19 cellular contexts compared by ENCODE assay signal in the genomic region with DNA sequence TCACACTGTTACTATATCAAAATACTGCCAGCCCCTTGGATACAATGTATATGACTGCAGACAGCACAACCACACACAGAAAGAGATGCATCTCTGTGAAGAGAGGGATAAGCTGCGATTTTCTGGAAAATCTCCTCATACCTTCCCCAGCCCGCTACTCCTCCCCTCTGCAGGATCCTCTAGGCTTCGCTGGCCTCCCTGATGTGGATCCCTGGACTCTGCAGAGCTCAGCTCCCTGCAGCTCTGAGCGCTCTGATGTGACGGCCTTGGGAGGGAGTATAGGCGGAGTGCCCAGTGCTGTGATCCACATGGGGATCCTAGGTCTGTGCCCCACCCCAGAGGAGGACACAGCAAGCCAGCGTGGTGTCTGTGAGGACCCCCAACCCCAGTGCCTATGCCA.
DNase-seq lines count a peak whose midpoint lies in the region; ATAC-seq and TF ChIP-seq lines count a peak whose summit lies in the region.
"Had no signal": no experiment of that assay in that cellular context is flagged by ENCODE, and none has a peak within 500 bp of the region (broad histone marks: within the 10 kb centered on the region; RNA-seq: fewer than 3 reads in every experiment).

No MANE protein-coding gene starts in this region.

- no peaks in the 10 kb centered on the region for H3K27me3 ChIP-seq in naive thymus-derived CD4-positive, alpha-beta T cell (ENCODE audit: control insufficient read depth in 2 of 2, insufficient read depth in 2 of 2, low read length in 2 of 2)
- no peaks in the 10 kb centered on the region for H3K27me3 ChIP-seq in foreskin keratinocyte
- H3K27me3 ChIP-seq: BLaER1 treated with 17β-estradiol and CSF1 and Interleukin-3, amounts not matched to agents 10 nM and 100 nM had no signal

- H3K9me3 Mint-ChIP-seq in naive thymus-derived CD4-positive, alpha-beta T cell, result peaks cover 0 to 8% (median 2%) of the 10 kb centered on the region in 11 donors
- H3K9me3 Mint-ChIP-seq: CD8-positive, alpha-beta T cell; HFFc6 had no signal

- DNase-seq in T-helper 17 cell (no peak), ecto neural progenitor cell (ENCODE audit: low spot score) (peak; percentile 32), mesenteric fat pad (ENCODE audit: low spot score) (peak; percentile 78), posterior vena cava (ENCODE audit: low spot score) (peak; percentile 37), NCI-H526 (lab: John Stamatoyannopoulos, UW) (no peak), foreskin keratinocyte (no peak)
- no peak for DNase-seq in naive thymus-derived CD4-positive, alpha-beta T cell
- DNase-seq: Calu3, DMS79 treated with DMSO at 0.1 percent for 48 hours, GF-D8, GOT3, H7, HFFc6 had no signal

- H3K27ac ChIP-seq in naive thymus-derived CD4-positive, alpha-beta T cell (ENCODE audit: low read depth, low read length), result no peak overlapping the region
- H3K27ac ChIP-seq in foreskin keratinocyte, result no peak overlapping the region
- H3K27ac ChIP-seq: BLaER1 treated with 17β-estradiol and CSF1 and Interleukin-3, amounts not matched to agents 10 nM and 100 nM; HL-60 had no signal

- no peaks in the 10 kb centered on the region for H3K27me3 Mint-ChIP-seq in T-helper 17 cell
- H3K27me3 Mint-ChIP-seq in naive thymus-derived CD4-positive, alpha-beta T cell, result peaks cover 0 to 48% (median 0%) of the 10 kb centered on the region in 5 donors

- H3K4me1 ChIP-seq in naive thymus-derived CD4-positive, alpha-beta T cell (ENCODE audit: control insufficient read depth in 2 of 2, insufficient read depth in 2 of 2, low read length in 2 of 2), result peaks cover 20 to 28% of the 10 kb centered on the region in 2 donors
- no peaks in the 10 kb centered on the region for H3K4me1 ChIP-seq in foreskin keratinocyte

- no peak overlapping the region for H3K4me3 ChIP-seq in naive thymus-derived CD4-positive, alpha-beta T cell (ENCODE audit: low read length)
- H3K4me3 ChIP-seq: BLaER1 treated with 17β-estradiol and CSF1 and Interleukin-3, amounts not matched to agents 10 nM and 100 nM had no signal

- no peaks in the 10 kb centered on the region for H3K36me3 ChIP-seq in naive thymus-derived CD4-positive, alpha-beta T cell (ENCODE audit: control insufficient read depth in 2 of 3, insufficient read depth in 3 of 3, low read length in 3 of 3)
- H3K36me3 ChIP-seq: BLaER1 treated with 17β-estradiol and CSF1 and Interleukin-3, amounts not matched to agents 10 nM and 100 nM had no signal

- CTCF ChIA-PET in naive thymus-derived CD4-positive, alpha-beta T cell (lab: Charles Lee), result no interaction called here

- ATAC-seq in T-helper 17 cell (no peak), foreskin keratinocyte (no peak), GM21423 (IDR thresholded peaks at IDR 0.05; ENCODE audit: unreplicated experiment) (no peak)
- ATAC-seq in naive thymus-derived CD4-positive, alpha-beta T cell, result no peak
- ATAC-seq: CD8-positive, alpha-beta T cell; HCT116 had no signal

- no peaks in the 10 kb centered on the region for H3K9me3 ChIP-seq in T-helper 17 cell (ENCODE audit: control insufficient read depth, low read length, poor library complexity, severe bottlenecking)
- no peaks in the 10 kb centered on the region for H3K9me3 ChIP-seq in naive thymus-derived CD4-positive, alpha-beta T cell (ENCODE audit: control insufficient read depth in 2 of 3, low read length in 3 of 3)
- H3K9me3 ChIP-seq: BLaER1 treated with 17β-estradiol and CSF1 and Interleukin-3, amounts not matched to agents 10 nM and 100 nM had no signal

- no peak for TF ChIP-seq CTCF in foreskin keratinocyte (conservative IDR thresholded peaks at IDR 0.05)

- H3K4me3 Mint-ChIP-seq in T-helper 17 cell, result no peak overlapping the region
- H3K4me3 Mint-ChIP-seq in naive thymus-derived CD4-positive, alpha-beta T cell, result no peak overlapping the region
- H3K4me3 Mint-ChIP-seq: B cell; CD8-positive, alpha-beta T cell; HFFc6 had no signal

- peaks cover 11% of the 10 kb centered on the region for H3K36me3 Mint-ChIP-seq in T-helper 17 cell (ENCODE audit: low read depth)
- peaks cover 0 to 6% (median 0%) of the 10 kb centered on the region in 5 donors for H3K36me3 Mint-ChIP-seq in naive thymus-derived CD4-positive, alpha-beta T cell
- H3K36me3 Mint-ChIP-seq: CD8-positive, alpha-beta T cell had no signal

- H3K27ac Mint-ChIP-seq in T-helper 17 cell, result peak overlapping the region; percentile 32
- peak overlapping the region in 3 of 9 donors; percentile 21 to 41 (median 37) for H3K27ac Mint-ChIP-seq in naive thymus-derived CD4-positive, alpha-beta T cell
- H3K27ac Mint-ChIP-seq: B cell; CD8-positive, alpha-beta T cell; HFFc6 had no signal

- intact Hi-C loops in posterior vena cava (cut with DNase I), result loop anchor here in 1 of 2 donors (5.0 kb wide), 1 partner anchor 715 kb away; no protein-coding TSS in a partner anchor
- intact Hi-C loops in naive thymus-derived CD4-positive, alpha-beta T cell (cut with micrococcal nuclease), result no loop called here

- peaks cover 42% of the 10 kb centered on the region for H3K4me1 Mint-ChIP-seq in T-helper 17 cell
- peaks cover 35 to 81% (median 63%) of the 10 kb centered on the region in 7 donors for H3K4me1 Mint-ChIP-seq in naive thymus-derived CD4-positive, alpha-beta T cell

- POLR2A ChIA-PET in naive thymus-derived CD4-positive, alpha-beta T cell (lab: Charles Lee), result no interaction called here

Comparison
In these comparisons a context has a peak if more than half of its experiments do, and no peak if none do; other contexts are left out.
1. DNase-seq: peak in ecto neural progenitor cell (single experiment), mesenteric fat pad (single experiment) and posterior vena cava (single experiment); none in T-helper 17 cell (0 of 3), naive thymus-derived CD4-positive, alpha-beta T cell (0 of 9), NCI-H526 (0 of 2) and foreskin keratinocyte (0 of 2).